8 cellular contexts compared by ENCODE assay signal in the genomic region with DNA sequence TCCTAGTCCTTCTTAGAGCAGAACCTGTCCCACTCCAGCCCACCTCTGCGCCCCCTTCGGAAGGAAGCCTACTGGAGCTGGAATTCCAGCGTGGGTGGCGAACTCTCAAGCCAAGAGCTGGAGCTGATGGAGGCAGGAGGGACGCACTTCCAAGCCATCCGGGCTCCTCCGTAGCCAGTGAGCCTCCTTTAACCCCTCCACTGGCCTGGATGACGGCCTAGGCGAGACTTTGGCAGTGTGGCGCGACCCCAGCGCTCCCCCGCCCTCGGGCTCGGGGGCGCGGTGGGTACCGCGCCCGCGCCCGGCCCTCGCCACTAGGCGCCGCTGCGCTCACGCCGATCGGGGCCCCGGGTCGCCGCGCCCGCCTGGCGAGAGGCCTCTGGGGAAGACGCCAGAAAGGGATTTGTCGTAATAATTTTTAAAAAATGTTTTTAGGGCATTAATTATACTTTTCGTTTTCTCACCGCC. TPM values are rescaled to one million over a fixed set of nuclear protein-coding genes. Genes with fewer than 3 reads are reported as not detected.
DNase-seq lines count a peak whose midpoint lies in the region; ATAC-seq and TF ChIP-seq lines count a peak whose summit lies in the region.

No MANE protein-coding gene starts in this region.

- H3K4me3 Mint-ChIP-seq in neural progenitor cell: peak overlapping the region; percentile 72

- H3K4me3 ChIP-seq in GM12864 (ENCODE audit: low read depth, low read length) (no peak overlapping the region), Karpas-422 (ENCODE audit: low read length) (no peak overlapping the region), epithelial cell of esophagus (ENCODE audit: low read length) (no peak overlapping the region), neural progenitor cell (peak overlapping the region; percentile 51)

- H3K79me2 ChIP-seq in Karpas-422 (ENCODE audit: low read length) (no peaks in the 10 kb centered on the region), neural progenitor cell (ENCODE audit: low read depth) (peaks cover 39% of the 10 kb centered on the region)

- H3K27me3 ChIP-seq in Karpas-422 (ENCODE audit: low read length): no peaks in the 10 kb centered on the region
- peaks cover 98% of the 10 kb centered on the region for H3K27me3 ChIP-seq in neural progenitor cell

- no peaks in the 10 kb centered on the region for H3K9me3 Mint-ChIP-seq in neural progenitor cell

- no peak for ATAC-seq in HG02870 (IDR thresholded peaks at IDR 0.05; ENCODE audit: unreplicated experiment)

- no peak overlapping the region for H3K9ac ChIP-seq in Karpas-422 (ENCODE audit: low read length)
- no peak overlapping the region for H3K9ac ChIP-seq in neural progenitor cell

- TF ChIP-seq CTCF in GM12864 (IDR thresholded peaks at IDR 0.05; ENCODE audit: low read depth, low read length, missing control alignments) (peak; percentile 67), epithelial cell of esophagus (IDR thresholded peaks at IDR 0.05; ENCODE audit: insufficient read depth, low read depth, low read length, missing control alignments) (peak; percentile 14), neural progenitor cell (IDR thresholded peaks at IDR 0.05) (peak; percentile 77)

- H3K9me2 ChIP-seq in Karpas-422 (replicated peaks; ENCODE audit: insufficient read depth, low read length): no peaks in the 10 kb centered on the region

- H3K27ac ChIP-seq in Karpas-422 (ENCODE audit: low read length): no peak overlapping the region
- H3K27ac ChIP-seq in neural progenitor cell: no peak overlapping the region

- H4K20me1 ChIP-seq in Karpas-422 (ENCODE audit: insufficient read depth, low read depth, low read length): no peaks in the 10 kb centered on the region
- H4K20me1 ChIP-seq in neural progenitor cell (ENCODE audit: low read depth): peaks cover 83% of the 10 kb centered on the region

- H3K4me1 ChIP-seq in Karpas-422 (ENCODE audit: low read length) (no peaks in the 10 kb centered on the region), neural progenitor cell (peaks cover 62% of the 10 kb centered on the region)

- H3K27me3 Mint-ChIP-seq in neural progenitor cell (ENCODE audit: insufficient read depth, low read depth): peaks cover 74% of the 10 kb centered on the region

- H3K36me3 Mint-ChIP-seq in neural progenitor cell: no peaks in the 10 kb centered on the region

- H2AFZ ChIP-seq in Karpas-422 (ENCODE audit: low read length): no peak overlapping the region
- H2AFZ ChIP-seq in neural progenitor cell (replicated peaks): peak overlapping the region; percentile 38

- H3K4me2 ChIP-seq in Karpas-422 (ENCODE audit: low read depth, low read length, poor library complexity, severe bottlenecking): no peak overlapping the region
- peak overlapping the region; percentile 79 for H3K4me2 ChIP-seq in neural progenitor cell

- H3K36me3 ChIP-seq in Karpas-422 (ENCODE audit: insufficient read depth, low read length) (no peaks in the 10 kb centered on the region), neural progenitor cell (no peaks in the 10 kb centered on the region)

- H3K9me3 ChIP-seq in Karpas-422 (ENCODE audit: low read length): no peaks in the 10 kb centered on the region
- no peaks in the 10 kb centered on the region for H3K9me3 ChIP-seq in neural progenitor cell (ENCODE audit: low read depth)

- H3K27ac Mint-ChIP-seq in neural progenitor cell: no peak overlapping the region

- H3K4me1 Mint-ChIP-seq in neural progenitor cell: peaks cover 42% of the 10 kb centered on the region

- no peak for DNase-seq in GM12864 (ENCODE audit: low read depth)
- peak; percentile 52 for DNase-seq in Karpas-422
- DNase-seq in epithelial cell of esophagus (ENCODE audit: low read depth): peak; percentile 24
- peak; percentile 83 for DNase-seq in neural progenitor cell (ENCODE audit: low spot score)
- no peak for DNase-seq in RKO (ENCODE audit: low spot score)
- no peak for DNase-seq in NCI-H2107 (lab: John Stamatoyannopoulos, UW)
- no peak for DNase-seq in activated CD8-positive, alpha-beta memory T cell treated with anti-CD3 and anti-CD28 coated beads for 24 hours

- H3F3A ChIP-seq in neural progenitor cell (ENCODE audit: low read depth): peaks cover 43% of the 10 kb centered on the region

RNA-seq across cellular contexts. Expression of a gene that starts 5.1 kb away (rescaled TPM):
- not detected in 2 replicates for total RNA-seq in Karpas-422 (2014; rRNA removed; shearing (Covaris generic); ENCODE audit: low replicate concordance)
- 9.5 and 22.7 TPM in 2 replicates for total RNA-seq in neural progenitor cell (ENCODE audit: low replicate concordance)

Comparison
In these comparisons a context has a peak if more than half of its experiments do, and no peak if none do; other contexts are left out.
1. DNase-seq: peak in Karpas-422 (single experiment), epithelial cell of esophagus (single experiment) and neural progenitor cell (single experiment); none in GM12864 (single experiment), RKO (single experiment), NCI-H2107 (single experiment) and activated CD8-positive, alpha-beta memory T cell treated with anti-CD3 and anti-CD28 coated beads for 24 hours (single experiment).
2. CTCF ChIP-seq: peak in every context shown above with its lines; median percentile 77 in neural progenitor cell; 67 in GM12864; 14 in epithelial cell of esophagus.
3. RNA of a gene that starts 5.1 kb away (total RNA-seq): 9.5 to 22.7 TPM in neural progenitor cell; not detected in Karpas-422; every median in the first group is over 10 times any median in the second.